15 cellular contexts compared by ENCODE assay signal in genomic region chr16:56337858-56338325, GRCh38.
A peak's percentile ranks its signal among the peaks of the same experiment; 100 is the strongest.
DNase-seq lines count a peak whose midpoint lies in the region; ATAC-seq and TF ChIP-seq lines count a peak whose summit lies in the region.
"Had no signal": no experiment of that assay in that cellular context is flagged by ENCODE, and none has a peak within 500 bp of the region (broad histone marks: within the 10 kb centered on the region; RNA-seq: fewer than 3 reads in every experiment).

No MANE protein-coding gene starts in this region.

- H3K36me3 ChIP-seq in BLaER1 (no peaks in the 10 kb centered on the region), neuronal stem cell (replicated peaks in 1 of 2; ENCODE audit: control insufficient read depth in 2 of 2, insufficient read depth in 2 of 2, low read length in 2 of 2) (no peaks in the 10 kb centered on the region), A673 (ENCODE audit: insufficient read depth, low read length, poor library complexity, severe bottlenecking) (no peaks in the 10 kb centered on the region)
- H3K36me3 ChIP-seq in BLaER1 treated with 17β-estradiol and CSF1 and Interleukin-3, amounts not matched to agents 10 nM and 100 nM = no peaks in the 10 kb centered on the region
- H3K36me3 ChIP-seq: HAP-1 had no signal

- H3K4me3 Mint-ChIP-seq in chondrocyte (ENCODE audit: unreplicated experiment) = no peak overlapping the region
- H3K4me3 Mint-ChIP-seq: CD8-positive, alpha-beta T cell had no signal

- no TSS peak for BruUV-seq in A673 (replicated peaks; lab: Mats Ljungman, UMichigan)

- POLR2A ChIA-PET in A673 (lab: Charles Lee; ENCODE audit: low non-redundant PET) = no interaction called here

- no peaks in the 10 kb centered on the region for H3K36me3 Mint-ChIP-seq in chondrocyte (ENCODE audit: low read depth)
- H3K36me3 Mint-ChIP-seq: CD8-positive, alpha-beta T cell had no signal

- CTCF ChIA-PET in A673 (lab: Charles Lee) = no interaction called here

- H2AFZ ChIP-seq in neuronal stem cell (ENCODE audit: low read length) = no peak overlapping the region

- H3K23ac ChIP-seq in neuronal stem cell (ENCODE audit: low read depth, low read length, poor library complexity) = peak overlapping the region; percentile 67

- no CpG with 5 or more reads among the region's 11 CpGs for WGBS in neuronal stem cell (ENCODE audit: extremely low coverage in 2 of 2, insufficient read length in 2 of 2, insufficient replicate concordance in 1 of 2), 2 donors

- no peaks in the 10 kb centered on the region for H3K9me3 Mint-ChIP-seq in chondrocyte (ENCODE audit: low read depth)
- H3K9me3 Mint-ChIP-seq: CD8-positive, alpha-beta T cell had no signal

- no peak overlapping the region for H2BK120ac ChIP-seq in neuronal stem cell (ENCODE audit: low read depth, low read length)

- H3K9ac ChIP-seq in BLaER1 = peak overlapping the region; percentile 50; the same call in 1 of the 2 replicates
- peak overlapping the region in 1 of 11 experiments; percentile 39; a peak in 1 of 22 replicates for H3K9ac ChIP-seq in BLaER1 treated with 17β-estradiol and CSF1 and Interleukin-3, amounts not matched to agents 10 nM and 100 nM
- H3K9ac ChIP-seq in neuronal stem cell (ENCODE audit: low read depth, low read length, poor library complexity) = peak overlapping the region; percentile 12

- no peak overlapping the region for H2BK12ac ChIP-seq in neuronal stem cell (ENCODE audit: low read length)

- H2BK5ac ChIP-seq in neuronal stem cell (ENCODE audit: low read length) = no peak overlapping the region

- H3K4me1 ChIP-seq in BLaER1 (peaks cover 59% of the 10 kb centered on the region), neuronal stem cell (ENCODE audit: control insufficient read depth in 2 of 2, insufficient read depth in 1 of 2, low read depth in 1 of 2, low read length in 2 of 2) (peaks cover 0 to 8% of the 10 kb centered on the region in 2 donors), A673 (ENCODE audit: insufficient read depth, low read length, poor library complexity, severe bottlenecking) (no peaks in the 10 kb centered on the region)
- peaks cover 15 to 61% (median 53%) of the 10 kb centered on the region in 10 experiments; a peak in 18 of 20 replicates for H3K4me1 ChIP-seq in BLaER1 treated with 17β-estradiol and CSF1 and Interleukin-3, amounts not matched to agents 10 nM and 100 nM
- H3K4me1 ChIP-seq: HAP-1 had no signal

- H3K4me2 ChIP-seq in BLaER1 = peak overlapping the region; percentile 89
- peak overlapping the region in 10 of 11 experiments; percentile 3 to 91 (median 80); a peak in 18 of 22 replicates for H3K4me2 ChIP-seq in BLaER1 treated with 17β-estradiol and CSF1 and Interleukin-3, amounts not matched to agents 10 nM and 100 nM
- H3K4me2 ChIP-seq in neuronal stem cell (ENCODE audit: insufficient read depth, low read length, poor library complexity, severe bottlenecking) = no peak overlapping the region

- H4K20me1 ChIP-seq in BLaER1 = no peaks in the 10 kb centered on the region
- peaks cover 0 to 15% (median 0%) of the 10 kb centered on the region in 11 experiments; a peak in 2 of 22 replicates for H4K20me1 ChIP-seq in BLaER1 treated with 17β-estradiol and CSF1 and Interleukin-3, amounts not matched to agents 10 nM and 100 nM

- peak; percentile 75 for DNase-seq in chondrocyte (ENCODE audit: low spot score)
- no peak for DNase-seq in neuronal stem cell (ENCODE audit: low spot score)
- no peak for DNase-seq in HT-29 (ENCODE audit: low spot score)
- DNase-seq in A673 (ENCODE audit: low spot score) = no peak
- DNase-seq: AML-193; Calu3; CD8-positive, alpha-beta T cell; DMS53; DND-41; EL had no signal

- no peaks in the 10 kb centered on the region for H3K79me1 ChIP-seq in neuronal stem cell (ENCODE audit: low read depth, low read length)

- H3K14ac ChIP-seq in neuronal stem cell (ENCODE audit: low read length) = peak overlapping the region; percentile 47

- no peak overlapping the region for H4K8ac ChIP-seq in neuronal stem cell (ENCODE audit: low read depth, low read length)

- no peak for ATAC-seq in GM21447 (IDR thresholded peaks at IDR 0.05; ENCODE audit: unreplicated experiment)
- ATAC-seq: CD8-positive, alpha-beta T cell; GM12878 had no signal

- H3K9me3 ChIP-seq in BLaER1 (no peaks in the 10 kb centered on the region), neuronal stem cell (replicated peaks in 1 of 2; ENCODE audit: control insufficient read depth in 2 of 2, insufficient read depth in 1 of 2, low read depth in 1 of 2, low read length in 2 of 2) (no peaks in the 10 kb centered on the region), A673 (ENCODE audit: low read depth, low read length, poor library complexity, severe bottlenecking) (no peaks in the 10 kb centered on the region)
- H3K9me3 ChIP-seq in BLaER1 treated with 17β-estradiol and CSF1 and Interleukin-3, amounts not matched to agents 10 nM and 100 nM (replicated peaks in 1 of 11) = no peaks in the 10 kb centered on the region
- H3K9me3 ChIP-seq: HAP-1 had no signal

- no peaks in the 10 kb centered on the region for H3K4me1 Mint-ChIP-seq in chondrocyte (ENCODE audit: low read depth)

- H3K4me3 ChIP-seq in BLaER1 = peak overlapping the region; percentile 38; the same call in 1 of the 2 replicates
- no peak overlapping the region for H3K4me3 ChIP-seq in BLaER1 treated with 17β-estradiol and CSF1 and Interleukin-3, amounts not matched to agents 10 nM and 100 nM
- no peak overlapping the region for H3K4me3 ChIP-seq in neuronal stem cell (ENCODE audit: low read length in 2 of 2)
- no peak overlapping the region for H3K4me3 ChIP-seq in A673 (ENCODE audit: low read depth, low read length, poor library complexity, severe bottlenecking)
- H3K4me3 ChIP-seq: GM12878, HAP-1 had no signal

- H4K91ac ChIP-seq in neuronal stem cell (ENCODE audit: low read depth, low read length, poor library complexity) = no peak overlapping the region

- H2AK5ac ChIP-seq in neuronal stem cell (ENCODE audit: low read depth, low read length) = no peak overlapping the region

- H3K27me3 Mint-ChIP-seq in chondrocyte (ENCODE audit: low read depth) = no peaks in the 10 kb centered on the region

- H3K18ac ChIP-seq in neuronal stem cell (ENCODE audit: low read length) = peak overlapping the region; percentile 35

- H3K27me3 ChIP-seq in BLaER1 (no peaks in the 10 kb centered on the region), neuronal stem cell (ENCODE audit: control insufficient read depth in 3 of 3, insufficient read depth in 3 of 3, low read depth in 1 of 3, low read length in 3 of 3) (peaks cover 0 to 7% (median 0%) of the 10 kb centered on the region in 3 experiments), A673 (replicated peaks; ENCODE audit: insufficient read depth, low read depth, low read length, poor library complexity) (no peaks in the 10 kb centered on the region)
- no peaks in the 10 kb centered on the region for H3K27me3 ChIP-seq in BLaER1 treated with 17β-estradiol and CSF1 and Interleukin-3, amounts not matched to agents 10 nM and 100 nM

- intact Hi-C loops in A673 (cut with micrococcal nuclease; ENCODE audit: unreplicated experiment) = no loop called here

- TF ChIP-seq CTCF in chondrocyte (IDR thresholded peaks at IDR 0.05) = no peak
- no peak for TF ChIP-seq CTCF in A673 (conservative IDR thresholded peaks at IDR 0.05; ENCODE audit: low read depth, low read length)

- H3K27ac ChIP-seq in BLaER1 (peak overlapping the region; percentile 64), neuronal stem cell (replicated peaks; ENCODE audit: low read length) (no peak overlapping the region), A673 (ENCODE audit: low read depth, low read length, poor library complexity, severe bottlenecking) (no peak overlapping the region)
- H3K27ac ChIP-seq in BLaER1 treated with 17β-estradiol and CSF1 and Interleukin-3, amounts not matched to agents 10 nM and 100 nM = peak overlapping the region in 4 of 11 experiments; percentile 20 to 49 (median 36); a peak in 4 of 22 replicates

- H3K27ac Mint-ChIP-seq in chondrocyte (ENCODE audit: unreplicated experiment) = no peak overlapping the region
- H3K27ac Mint-ChIP-seq: CD8-positive, alpha-beta T cell had no signal

- H3K4ac ChIP-seq in neuronal stem cell (ENCODE audit: low read length) = peak overlapping the region; percentile 28

- H2BK15ac ChIP-seq in neuronal stem cell (ENCODE audit: low read length) = peak overlapping the region; percentile 5
